Comparison of ENCODE assay signal across 8 cellular contexts in genomic region chr15:75647370-75648155, GRCh38. TPM values are rescaled to one million over a fixed set of nuclear protein-coding genes. Genes with fewer than 3 reads are reported as not detected.
DNase-seq lines count a peak whose midpoint lies in the region; ATAC-seq, FAIRE-seq and TF ChIP-seq lines count a peak whose summit lies in the region.

SNX33 (plus strand) TSS chr15:75647912; CDS start chr15:75649103, 1,191 bp downstream.

- ATAC-seq in HG02759 (IDR thresholded peaks at IDR 0.05; ENCODE audit: unreplicated experiment) = no peak

- no peak for FAIRE-seq in kidney (lab: Jason Lieb, UNC)

- no peaks in the 10 kb centered on the region for H3K9me3 ChIP-seq in kidney (ENCODE audit: control insufficient read depth in 1 of 2, low read length in 2 of 2)

- TF ChIP-seq POLR2A in NB4 (IDR thresholded peaks at IDR 0.05; ENCODE audit: extremely low read depth, insufficient read length) = no peak

- intact Hi-C loops in kidney (cut with DNase I) = no loop called here

- TF ChIP-seq CTCF in NB4 (IDR thresholded peaks at IDR 0.05; ENCODE audit: low read depth, low read length) (peak; percentile 58), kidney (IDR thresholded peaks at IDR 0.05; ENCODE audit: borderline replicate concordance, extremely low read depth, insufficient read depth) (peak; percentile 24)

- peaks cover 0 to 6% of the 10 kb centered on the region in 2 donors for H3K36me3 ChIP-seq in kidney (ENCODE audit: control insufficient read depth in 1 of 2, insufficient read depth in 2 of 2, low read length in 2 of 2)

- H3K27ac ChIP-seq in cingulate gyrus (ENCODE audit: low read depth, low read length) (peak within 1 kb of the TSS; percentile 94), kidney (ENCODE audit: low read depth in 2 of 2, low read length in 2 of 2) (peak within 1 kb of the TSS; percentile 96)

- peaks cover 35 to 48% of the 10 kb centered on the region in 2 donors for H3K4me1 ChIP-seq in kidney (ENCODE audit: control insufficient read depth in 1 of 2, insufficient read depth in 1 of 2, low read depth in 1 of 2, low read length in 2 of 2)

- DNase-seq in NCI-H1092 treated with DMSO at 0.1 percent for 48 hours (lab: John Stamatoyannopoulos, UW) = peak; percentile 7
- no peak for DNase-seq in NCI-H1092 (lab: John Stamatoyannopoulos, UW)
- peak; percentile 89 for DNase-seq in NB4 (ENCODE audit: low read depth)
- peak; percentile 44 for DNase-seq in activated CD4-positive, alpha-beta T cell treated with anti-CD3 and anti-CD28 coated beads for 1 hour
- peak; percentile 93 for DNase-seq in kidney
- DNase-seq in stimulated activated CD4-positive, alpha-beta T cell treated with anti-CD3 and anti-CD28 coated beads, Interleukin-15, amount 100 ng/mL, for 1 hour (ENCODE audit: low read depth in 1 of 2, low spot score in 1 of 2) = peak; percentile 33 to 37

- peak within 1 kb of the TSS; percentile 95 to 99 for H3K9ac ChIP-seq in kidney (ENCODE audit: low read length in 2 of 2)

- peak within 1 kb of the TSS; percentile 61 for H3K4me3 ChIP-seq in NB4 (ENCODE audit: low read depth, low read length)
- H3K4me3 ChIP-seq in kidney (ENCODE audit: low read length in 2 of 2) = peak within 1 kb of the TSS; percentile 93 to 96

RNA-seq across cellular contexts. Expression of gene SNX33, which starts in this region (rescaled TPM):
- total RNA-seq in kidney = 20.2 TPM
- polyA plus RNA-seq in kidney (ENCODE audit: insufficient read depth, low read depth, low replicate concordance) = 14.2 TPM
